1 cellular context compared by ENCODE assay signal in the genomic region with DNA sequence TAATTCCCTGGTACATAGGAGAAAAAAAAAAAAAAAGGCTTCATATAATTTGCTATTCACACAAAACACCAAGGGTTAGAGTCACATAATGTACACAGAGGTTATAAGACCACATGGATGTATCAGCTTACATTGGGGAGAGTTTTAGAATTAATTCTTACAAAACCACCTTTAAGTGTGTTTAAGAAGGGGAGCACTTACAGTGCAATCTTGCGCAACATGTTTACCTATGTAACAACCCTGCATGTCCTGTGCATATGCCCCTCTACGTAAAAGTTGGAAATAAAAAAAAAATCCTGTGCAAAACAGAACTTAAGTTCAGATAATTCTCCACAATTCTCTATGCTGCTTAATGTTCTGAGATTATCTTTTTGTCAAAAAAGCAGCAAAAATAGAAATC.
TF ChIP-seq lines count a peak whose summit lies in the region.

No MANE protein-coding gene starts in this region.

TF ChIP-seq in HepG2, 621 proteins besides CTCF, POLR2A, EP300 and RAD21 (continued from another document):
- TF ChIP-seq, protein P1, sequence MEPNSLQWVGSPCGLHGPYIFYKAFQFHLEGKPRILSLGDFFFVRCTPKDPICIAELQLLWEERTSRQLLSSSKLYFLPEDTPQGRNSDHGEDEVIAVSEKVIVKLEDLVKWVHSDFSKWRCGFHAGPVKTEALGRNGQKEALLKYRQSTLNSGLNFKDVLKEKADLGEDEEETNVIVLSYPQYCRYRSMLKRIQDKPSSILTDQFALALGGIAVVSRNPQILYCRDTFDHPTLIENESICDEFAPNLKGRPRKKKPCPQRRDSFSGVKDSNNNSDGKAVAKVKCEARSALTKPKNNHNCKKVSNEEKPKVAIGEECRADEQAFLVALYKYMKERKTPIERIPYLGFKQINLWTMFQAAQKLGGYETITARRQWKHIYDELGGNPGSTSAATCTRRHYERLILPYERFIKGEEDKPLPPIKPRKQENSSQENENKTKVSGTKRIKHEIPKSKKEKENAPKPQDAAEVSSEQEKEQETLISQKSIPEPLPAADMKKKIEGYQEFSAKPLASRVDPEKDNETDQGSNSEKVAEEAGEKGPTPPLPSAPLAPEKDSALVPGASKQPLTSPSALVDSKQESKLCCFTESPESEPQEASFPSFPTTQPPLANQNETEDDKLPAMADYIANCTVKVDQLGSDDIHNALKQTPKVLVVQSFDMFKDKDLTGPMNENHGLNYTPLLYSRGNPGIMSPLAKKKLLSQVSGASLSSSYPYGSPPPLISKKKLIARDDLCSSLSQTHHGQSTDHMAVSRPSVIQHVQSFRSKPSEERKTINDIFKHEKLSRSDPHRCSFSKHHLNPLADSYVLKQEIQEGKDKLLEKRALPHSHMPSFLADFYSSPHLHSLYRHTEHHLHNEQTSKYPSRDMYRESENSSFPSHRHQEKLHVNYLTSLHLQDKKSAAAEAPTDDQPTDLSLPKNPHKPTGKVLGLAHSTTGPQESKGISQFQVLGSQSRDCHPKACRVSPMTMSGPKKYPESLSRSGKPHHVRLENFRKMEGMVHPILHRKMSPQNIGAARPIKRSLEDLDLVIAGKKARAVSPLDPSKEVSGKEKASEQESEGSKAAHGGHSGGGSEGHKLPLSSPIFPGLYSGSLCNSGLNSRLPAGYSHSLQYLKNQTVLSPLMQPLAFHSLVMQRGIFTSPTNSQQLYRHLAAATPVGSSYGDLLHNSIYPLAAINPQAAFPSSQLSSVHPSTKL (CRISPR knock-in tag; IDR thresholded peaks at IDR 0.05) = peak; percentile 62; the same call in 1 of the 2 replicates
- TF ChIP-seq ZNF703 (CRISPR knock-in tag; IDR thresholded peaks at IDR 0.05; ENCODE audit: borderline replicate concordance) (no peak), SOX6 (IDR thresholded peaks at IDR 0.05) (no peak), SOX6 (CRISPR knock-in tag; IDR thresholded peaks at IDR 0.05) (0 out of 2 replicates have a peak, but pooled peaks have one; percentile 16), ZNF367 (CRISPR knock-in tag; IDR thresholded peaks at IDR 0.05; ENCODE audit: borderline replicate concordance) (no peak), MTA1 (CRISPR knock-in tag; IDR thresholded peaks at IDR 0.05; ENCODE audit: borderline replicate concordance) (no peak)
- TF ChIP-seq, protein P2, sequence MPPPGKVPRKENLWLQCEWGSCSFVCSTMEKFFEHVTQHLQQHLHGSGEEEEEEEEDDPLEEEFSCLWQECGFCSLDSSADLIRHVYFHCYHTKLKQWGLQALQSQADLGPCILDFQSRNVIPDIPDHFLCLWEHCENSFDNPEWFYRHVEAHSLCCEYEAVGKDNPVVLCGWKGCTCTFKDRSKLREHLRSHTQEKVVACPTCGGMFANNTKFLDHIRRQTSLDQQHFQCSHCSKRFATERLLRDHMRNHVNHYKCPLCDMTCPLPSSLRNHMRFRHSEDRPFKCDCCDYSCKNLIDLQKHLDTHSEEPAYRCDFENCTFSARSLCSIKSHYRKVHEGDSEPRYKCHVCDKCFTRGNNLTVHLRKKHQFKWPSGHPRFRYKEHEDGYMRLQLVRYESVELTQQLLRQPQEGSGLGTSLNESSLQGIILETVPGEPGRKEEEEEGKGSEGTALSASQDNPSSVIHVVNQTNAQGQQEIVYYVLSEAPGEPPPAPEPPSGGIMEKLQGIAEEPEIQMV (CRISPR knock-in tag; IDR thresholded peaks at IDR 0.05; ENCODE audit: low read depth) = no peak
